ENCODE assay signal across 16 cellular contexts in the genomic region with DNA sequence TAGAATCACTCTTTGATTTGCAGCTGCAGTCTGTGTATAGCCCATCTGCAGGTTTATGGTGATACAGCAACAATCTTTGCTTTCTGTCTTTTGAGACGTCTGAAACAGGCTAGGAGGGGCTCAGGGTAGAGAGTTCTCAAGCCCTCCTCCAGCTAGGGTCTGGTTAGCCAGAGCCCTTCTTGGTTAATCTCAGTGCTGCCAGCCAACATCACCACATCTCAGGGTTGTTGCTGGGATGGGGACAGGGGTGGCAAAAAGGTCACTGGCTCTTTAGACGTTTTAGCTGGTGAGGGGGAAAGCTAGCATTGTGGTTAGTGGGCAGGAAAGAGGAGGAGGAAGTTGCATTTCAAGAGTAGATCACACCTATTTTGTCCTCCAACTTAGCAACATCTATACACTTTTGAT.
DNase-seq lines count a peak whose midpoint lies in the region; ATAC-seq lines count a peak whose summit lies in the region.
"Had no signal": no experiment of that assay in that cellular context is flagged by ENCODE, and none has a peak within 500 bp of the region (broad histone marks: within the 10 kb centered on the region; RNA-seq: fewer than 3 reads in every experiment).

No MANE protein-coding gene starts in this region.

- intact Hi-C loops in naive thymus-derived CD4-positive, alpha-beta T cell (cut with micrococcal nuclease): loop anchor here in 1 of 2 donors (10.0 kb wide), 1 partner anchor 255 kb away; no protein-coding TSS in a partner anchor
- intact Hi-C loops in left cardiac atrium (cut with DNase I): loop anchor here in 1 of 2 donors (10.0 kb wide), 1 partner anchor 245 kb away; a partner anchor contains a TSS

- no peaks in the 10 kb centered on the region for H3K9me3 Mint-ChIP-seq in T-helper 1 cell treated with Interleukin-12 subunit alpha and Interleukin-12 subunit beta and Interleukin-4 antibody, amounts not matched to agents 30 μg/mL and 1 μg/mL, for 36 hours
- H3K9me3 Mint-ChIP-seq in naive thymus-derived CD4-positive, alpha-beta T cell: no peaks in the 10 kb centered on the region
- H3K9me3 Mint-ChIP-seq: mesothelial cell of epicardium had no signal

- H3K27ac ChIP-seq in naive thymus-derived CD4-positive, alpha-beta T cell (ENCODE audit: low read depth, low read length): peak overlapping the region; percentile 62
- H3K27ac ChIP-seq: A549, epithelial cell of prostate, RWPE1 had no signal

- ATAC-seq in HG03175 (IDR thresholded peaks at IDR 0.05; ENCODE audit: unreplicated experiment) (peak; percentile 68), GM19328 (IDR thresholded peaks at IDR 0.05; ENCODE audit: unreplicated experiment) (no peak), left cardiac atrium (no peak)
- ATAC-seq in naive thymus-derived CD4-positive, alpha-beta T cell: peak; percentile 72
- ATAC-seq: A549 had no signal

- peaks cover 7 to 25% of the 10 kb centered on the region in 2 donors for H3K4me1 ChIP-seq in naive thymus-derived CD4-positive, alpha-beta T cell (ENCODE audit: control insufficient read depth in 2 of 2, insufficient read depth in 2 of 2, low read length in 2 of 2)
- H3K4me1 ChIP-seq: A549 had no signal

- H3K9me3 ChIP-seq in naive thymus-derived CD4-positive, alpha-beta T cell (ENCODE audit: control insufficient read depth in 2 of 3, low read length in 3 of 3): no peaks in the 10 kb centered on the region
- H3K9me3 ChIP-seq: A549 had no signal

- H3K4me3 Mint-ChIP-seq in T-helper 1 cell treated with Interleukin-12 subunit alpha and Interleukin-12 subunit beta and Interleukin-4 antibody, amounts not matched to agents 30 μg/mL and 1 μg/mL, for 36 hours: no peak overlapping the region
- peak overlapping the region; percentile 22 to 89 (median 74) for H3K4me3 Mint-ChIP-seq in naive thymus-derived CD4-positive, alpha-beta T cell
- H3K4me3 Mint-ChIP-seq: mesothelial cell of epicardium had no signal

- peak; percentile 3 for DNase-seq in SIG-M5 treated with dmso at 0.1 percent for 504 hours (lab: John Stamatoyannopoulos, UW; ENCODE audit: unreplicated experiment)
- no peak for DNase-seq in SIG-M5 (lab: John Stamatoyannopoulos, UW)
- DNase-seq in naive thymus-derived CD4-positive, alpha-beta T cell: peak in 6 of 9 donors; percentile 31 to 61 (median 50)
- no peak for DNase-seq in nucleus accumbens (lab: John Stamatoyannopoulos, UW)
- DNase-seq in left cardiac atrium: no peak
- DNase-seq: DMS153, islet precursor cell, NCI-H510A, small intestine had no signal

- H3K27me3 Mint-ChIP-seq in T-helper 1 cell treated with Interleukin-12 subunit alpha and Interleukin-12 subunit beta and Interleukin-4 antibody, amounts not matched to agents 30 μg/mL and 1 μg/mL, for 36 hours (ENCODE audit: low read depth): peaks cover 21% of the 10 kb centered on the region
- peaks cover 0 to 25% (median 0%) of the 10 kb centered on the region in 5 donors for H3K27me3 Mint-ChIP-seq in naive thymus-derived CD4-positive, alpha-beta T cell

- H3K36me3 ChIP-seq in naive thymus-derived CD4-positive, alpha-beta T cell (ENCODE audit: control insufficient read depth in 2 of 3, insufficient read depth in 3 of 3, low read length in 3 of 3): no peaks in the 10 kb centered on the region

- no peaks in the 10 kb centered on the region for H3K27me3 ChIP-seq in naive thymus-derived CD4-positive, alpha-beta T cell (ENCODE audit: control insufficient read depth in 2 of 2, insufficient read depth in 2 of 2, low read length in 2 of 2)

- POLR2A ChIA-PET in naive thymus-derived CD4-positive, alpha-beta T cell (lab: Charles Lee): no interaction called here

- no peak overlapping the region for H3K4me3 ChIP-seq in naive thymus-derived CD4-positive, alpha-beta T cell (ENCODE audit: low read length)
- H3K4me3 ChIP-seq: A549 had no signal

- H3K4me1 Mint-ChIP-seq in T-helper 1 cell treated with Interleukin-12 subunit alpha and Interleukin-12 subunit beta and Interleukin-4 antibody, amounts not matched to agents 30 μg/mL and 1 μg/mL, for 36 hours (ENCODE audit: low read depth): peaks cover 12% of the 10 kb centered on the region
- H3K4me1 Mint-ChIP-seq in naive thymus-derived CD4-positive, alpha-beta T cell: peaks cover 15 to 55% (median 33%) of the 10 kb centered on the region in 7 donors

- CTCF ChIA-PET in naive thymus-derived CD4-positive, alpha-beta T cell (lab: Charles Lee): no interaction called here

- H3K27ac Mint-ChIP-seq in T-helper 1 cell treated with Interleukin-12 subunit alpha and Interleukin-12 subunit beta and Interleukin-4 antibody, amounts not matched to agents 30 μg/mL and 1 μg/mL, for 36 hours: peak overlapping the region; percentile 49
- peak overlapping the region; percentile 4 to 86 (median 42) for H3K27ac Mint-ChIP-seq in naive thymus-derived CD4-positive, alpha-beta T cell
- H3K27ac Mint-ChIP-seq: mesothelial cell of epicardium had no signal

- H3K36me3 Mint-ChIP-seq in T-helper 1 cell treated with Interleukin-12 subunit alpha and Interleukin-12 subunit beta and Interleukin-4 antibody, amounts not matched to agents 30 μg/mL and 1 μg/mL, for 36 hours (ENCODE audit: low read depth): no peaks in the 10 kb centered on the region
- no peaks in the 10 kb centered on the region for H3K36me3 Mint-ChIP-seq in naive thymus-derived CD4-positive, alpha-beta T cell
- H3K36me3 Mint-ChIP-seq: mesothelial cell of epicardium had no signal

Comparison
In these comparisons a context has a peak if more than half of its experiments do, and no peak if none do; other contexts are left out.
1. DNase-seq: peak in SIG-M5 treated with dmso at 0.1 percent for 504 hours (single experiment) and naive thymus-derived CD4-positive, alpha-beta T cell (6 of 9); none in SIG-M5 (single experiment), nucleus accumbens (0 of 56) and left cardiac atrium (single experiment).
2. ATAC-seq: peak in HG03175 (single experiment) and naive thymus-derived CD4-positive, alpha-beta T cell (single experiment); none in GM19328 (single experiment) and left cardiac atrium (0 of 2).